ENCODE assay signal across 21 cellular contexts in the genomic region with DNA sequence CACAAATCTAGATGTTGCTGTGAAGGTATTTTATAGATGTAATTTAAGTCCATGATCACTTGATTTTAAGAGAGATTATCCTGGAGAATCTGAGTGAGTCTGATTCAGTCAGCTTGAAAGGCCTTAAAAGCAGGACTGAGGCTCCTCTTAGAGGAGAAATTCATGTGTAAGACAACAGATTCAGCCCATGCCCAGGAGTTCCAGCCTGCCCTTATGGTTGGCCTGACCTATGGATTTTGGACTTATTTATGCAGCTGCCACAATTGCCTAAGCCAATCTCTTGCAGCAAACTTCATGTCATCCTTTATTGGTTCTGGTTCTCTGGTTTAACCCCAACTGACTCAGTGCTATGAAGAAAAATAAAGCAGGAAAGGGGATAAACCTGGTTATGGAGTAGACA.
A peak's percentile ranks its signal among the peaks of the same experiment; 100 is the strongest.
DNase-seq lines count a peak whose midpoint lies in the region; ATAC-seq, FAIRE-seq and TF ChIP-seq lines count a peak whose summit lies in the region.
"Had no signal": no experiment of that assay in that cellular context is flagged by ENCODE, and none has a peak within 500 bp of the region (broad histone marks: within the 10 kb centered on the region; RNA-seq: fewer than 3 reads in every experiment).

No MANE protein-coding gene starts in this region.

- in situ Hi-C loops in GM23248 (cut with MboI): no loop called here

- no peak overlapping the region for H2BK5ac ChIP-seq in mesendoderm (ENCODE audit: low read length)

- no peak overlapping the region for H2BK15ac ChIP-seq in mesendoderm (replicated peaks; ENCODE audit: low read depth)

- H4K5ac ChIP-seq in mesendoderm (ENCODE audit: low read length): no peak overlapping the region

- no peak overlapping the region for H2AK5ac ChIP-seq in mesendoderm (ENCODE audit: low read length)

- no peaks in the 10 kb centered on the region for H3K9me3 ChIP-seq in GM23248 (ENCODE audit: low read depth)
- no peaks in the 10 kb centered on the region for H3K9me3 ChIP-seq in adipocyte (ENCODE audit: control insufficient read depth, low read length)
- H3K9me3 ChIP-seq in small intestine (ENCODE audit: control insufficient read depth, low read depth): no peaks in the 10 kb centered on the region
- H3K9me3 ChIP-seq in breast epithelium: no peaks in the 10 kb centered on the region
- H3K9me3 ChIP-seq: A549, HAP-1, SJSA1 had no signal

- peak; percentile 85 for ATAC-seq in left colon
- ATAC-seq: A549, Right ventricle myocardium inferior had no signal

- H3K27ac ChIP-seq in GM23248 (no peak overlapping the region), small intestine (ENCODE audit: low read depth in 1 of 2, low read length in 1 of 2) (no peak overlapping the region), mesendoderm (ENCODE audit: low read depth, low read length) (no peak overlapping the region), breast epithelium (no peak overlapping the region)
- H3K27ac ChIP-seq: A549, KMS-11, PC-9, SJSA1 had no signal

- H3F3A ChIP-seq in GM23248 (ENCODE audit: insufficient read depth): peaks cover 45% of the 10 kb centered on the region

- H3K4me2 ChIP-seq in GM23248 (ENCODE audit: unreplicated experiment) (no peak overlapping the region), mesendoderm (ENCODE audit: low read length) (no peak overlapping the region)
- H3K4me2 ChIP-seq: A549, KMS-11, PC-9 had no signal

- no peak overlapping the region for H3K23ac ChIP-seq in mesendoderm (ENCODE audit: low read length)

- no peaks in the 10 kb centered on the region for H3K79me2 ChIP-seq in GM23248 (ENCODE audit: insufficient read depth)
- H3K79me2 ChIP-seq in mesendoderm (ENCODE audit: control insufficient read depth, insufficient read depth, low read length): no peaks in the 10 kb centered on the region

- no peaks in the 10 kb centered on the region for H3K9me2 ChIP-seq in GM23248 (ENCODE audit: insufficient read depth)

- no peak overlapping the region for H3K4me3 ChIP-seq in GM23248
- no peak overlapping the region for H3K4me3 ChIP-seq in adipocyte (ENCODE audit: low read length)
- no peak overlapping the region for H3K4me3 ChIP-seq in small intestine (ENCODE audit: low read depth in 1 of 2, low read length in 2 of 2)
- no peak overlapping the region for H3K4me3 ChIP-seq in mesendoderm (ENCODE audit: low read length)
- H3K4me3 ChIP-seq in breast epithelium: no peak overlapping the region
- H3K4me3 ChIP-seq: A549, HAP-1, PC-9, SJSA1 had no signal

- H3K56ac ChIP-seq in mesendoderm (ENCODE audit: low read length): no peak overlapping the region

- DNase-seq in GM23248 (no peak), adipocyte (ENCODE audit: low read depth) (peak; percentile 30), left colon (no peak), small intestine (peak; percentile 39), mesendoderm (no peak), breast epithelium (ENCODE audit: low spot score in 2 of 2) (no peak), islet precursor cell (no peak)
- DNase-seq: Calu3, GOT3, HFFc6, NCI-H1092, NCI-H1436, NCI-H187, NCI-H2081 treated with DMSO at 0.1 percent for 48 hours, NCI-H526 treated with DMSO at 0.1 percent for 48 hours, PC-9 had no signal

- peak overlapping the region; percentile 39; the same call in 1 of the 2 replicates for H2AFZ ChIP-seq in GM23248
- H2AFZ ChIP-seq: PC-9 had no signal

- H3K18ac ChIP-seq in mesendoderm (ENCODE audit: low read length): no peak overlapping the region

- H3K27me3 ChIP-seq in GM23248 (replicated peaks; ENCODE audit: insufficient read depth): no peaks in the 10 kb centered on the region
- no peaks in the 10 kb centered on the region for H3K27me3 ChIP-seq in adipocyte (replicated peaks; ENCODE audit: control insufficient read depth, insufficient read depth, low read length)
- H3K27me3 ChIP-seq in small intestine (ENCODE audit: control insufficient read depth in 2 of 2, insufficient read depth in 2 of 2, low read length in 2 of 2): no peaks in the 10 kb centered on the region
- H3K27me3 ChIP-seq in mesendoderm (ENCODE audit: insufficient read depth, low read length, poor library complexity): no peaks in the 10 kb centered on the region
- H3K27me3 ChIP-seq in breast epithelium: no peaks in the 10 kb centered on the region
- H3K27me3 ChIP-seq: SJSA1 had no signal

- no peak for TF ChIP-seq POLR2A in breast epithelium (IDR thresholded peaks at IDR 0.05)

- H3K79me1 ChIP-seq in mesendoderm (ENCODE audit: low read length): no peaks in the 10 kb centered on the region

- H3K9ac ChIP-seq in GM23248: no peak overlapping the region
- no peak overlapping the region for H3K9ac ChIP-seq in adipocyte (ENCODE audit: low read length)
- no peak overlapping the region for H3K9ac ChIP-seq in mesendoderm (ENCODE audit: low read length)
- H3K9ac ChIP-seq: KMS-11 had no signal

- intact Hi-C loops in left colon (cut with DNase I, micrococcal nuclease) (no loop called here), breast epithelium (cut with DNase I; ENCODE audit: low total_unique reads) (no loop called here)

- H3K4me1 ChIP-seq in GM23248 (ENCODE audit: insufficient read depth) (peaks cover 20% of the 10 kb centered on the region), adipocyte (ENCODE audit: control insufficient read depth, insufficient read depth, low read length) (peaks cover 23% of the 10 kb centered on the region), small intestine (ENCODE audit: control insufficient read depth in 2 of 2, insufficient read depth in 1 of 2, low read depth in 1 of 2, low read length in 1 of 2) (peaks cover 0 to 2% of the 10 kb centered on the region in 2 donors), mesendoderm (ENCODE audit: control insufficient read depth, low read depth, low read length) (no peaks in the 10 kb centered on the region), breast epithelium (no peaks in the 10 kb centered on the region)
- H3K4me1 ChIP-seq: A549, HAP-1, SJSA1 had no signal

- no peak overlapping the region for H2BK120ac ChIP-seq in mesendoderm (ENCODE audit: low read depth, low read length)

- H4K20me1 ChIP-seq in GM23248 (ENCODE audit: insufficient read depth): no peaks in the 10 kb centered on the region

- H3K36me3 ChIP-seq in GM23248 (ENCODE audit: low read depth) (no peaks in the 10 kb centered on the region), adipocyte (ENCODE audit: control insufficient read depth, insufficient read depth, low read length, severe bottlenecking) (no peaks in the 10 kb centered on the region), small intestine (ENCODE audit: control insufficient read depth in 2 of 2, insufficient read depth in 2 of 2, low read length in 2 of 2) (no peaks in the 10 kb centered on the region), mesendoderm (ENCODE audit: control insufficient read depth, insufficient read depth, low read length) (no peaks in the 10 kb centered on the region), breast epithelium (no peaks in the 10 kb centered on the region)
- H3K36me3 ChIP-seq: HAP-1, SJSA1 had no signal

- H4K8ac ChIP-seq in mesendoderm (ENCODE audit: low read depth, low read length): no peak overlapping the region

- TF ChIP-seq CTCF in breast epithelium (IDR thresholded peaks at IDR 0.05): no peak

- FAIRE-seq in small intestine (lab: Jason Lieb, UNC): no peak
- FAIRE-seq: A549 had no signal

- H3K4ac ChIP-seq in mesendoderm (ENCODE audit: low read depth, low read length): no peak overlapping the region

Comparison
In these comparisons a context has a peak if more than half of its experiments do, and no peak if none do; other contexts are left out.
1. DNase-seq: peak in adipocyte (single experiment) and small intestine (single experiment); none in GM23248 (single experiment), left colon (0 of 2), mesendoderm (single experiment), breast epithelium (0 of 2) and islet precursor cell (single experiment).